ENCODE assay signal across 2 cellular contexts in the genomic region with DNA sequence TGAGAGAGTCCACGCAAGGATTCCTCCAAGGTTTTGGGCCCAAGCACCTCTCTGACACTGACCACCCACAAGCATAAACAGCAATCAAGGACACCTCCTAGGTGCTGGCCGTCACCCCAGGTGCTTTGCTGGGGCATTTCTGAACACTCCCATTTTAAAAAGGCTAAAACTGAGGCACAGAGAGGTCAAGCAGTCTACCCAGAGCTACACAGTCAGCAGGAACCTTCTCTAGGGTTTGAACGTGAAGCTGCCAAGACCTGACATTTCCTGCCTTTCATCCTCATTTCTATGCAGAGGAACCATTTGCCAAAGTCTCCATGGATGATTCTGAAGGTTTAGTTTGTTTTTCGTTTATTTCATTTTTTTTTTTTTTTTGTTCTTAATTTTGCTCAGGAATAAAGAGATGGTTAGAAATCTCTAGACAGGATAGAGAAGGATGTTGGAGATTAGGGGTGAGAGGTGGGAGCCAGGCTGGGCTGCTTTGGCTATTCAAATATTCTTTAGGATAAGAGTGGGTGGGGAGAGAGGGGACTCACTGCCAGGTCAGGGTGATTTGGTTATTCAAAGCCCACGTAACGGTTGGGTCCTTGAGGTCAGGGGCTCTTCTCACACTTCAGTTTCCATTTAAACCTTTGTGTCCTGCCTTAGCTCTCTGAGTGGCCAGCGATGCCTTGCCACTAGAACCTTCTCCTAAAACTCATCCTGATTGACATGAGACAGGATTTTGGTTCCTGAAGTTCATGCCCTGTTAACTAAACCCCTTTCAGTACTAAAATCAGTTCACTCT.
TF ChIP-seq lines count a peak whose summit lies in the region.

No MANE protein-coding gene starts in this region.

TF ChIP-seq in GM12878, 131 proteins besides CTCF, POLR2A, EP300 and RAD21:
- TF ChIP-seq NR2F1 (conservative IDR thresholded peaks at IDR 0.05) (peak; percentile 70), EED (IDR thresholded peaks at IDR 0.05; ENCODE audit: low read depth) (no peak), ZZZ3 (IDR thresholded peaks at IDR 0.05; ENCODE audit: control insufficient read depth, insufficient read length, low read depth) (no peak), TCF12 (IDR thresholded peaks at IDR 0.05; ENCODE audit: low read depth, low read length) (no peak), HDAC2 (IDR thresholded peaks at IDR 0.05) (no peak), ZSCAN29 (IDR thresholded peaks at IDR 0.05) (no peak), SMARCA5 (IDR thresholded peaks at IDR 0.05) (0 out of 2 replicates have a peak, but pooled peaks have one; percentile 18), GATAD2B (conservative IDR thresholded peaks at IDR 0.05; ENCODE audit: low read depth) (no peak), TARDBP (IDR thresholded peaks at IDR 0.05; ENCODE audit: borderline replicate concordance) (no peak), IKZF1 (conservative IDR thresholded peaks at IDR 0.05) (no peak; the same call in 1 of the 2 replicates), SPI1 (IDR thresholded peaks at IDR 0.05; ENCODE audit: borderline replicate concordance, insufficient read depth, low read depth, low read length) (no peak), MEF2B (IDR thresholded peaks at IDR 0.05; ENCODE audit: partially characterized antibody, poor library complexity, severe bottlenecking) (no peak), FOXM1 (IDR thresholded peaks at IDR 0.05; ENCODE audit: low read depth, low read length) (no peak), PAX8 (IDR thresholded peaks at IDR 0.05) (no peak), ZNF384 (IDR thresholded peaks at IDR 0.05; ENCODE audit: borderline replicate concordance, low read depth, low read length) (no peak), JUND (IDR thresholded peaks at IDR 0.05; ENCODE audit: low read depth, low read length) (no peak)
- TF ChIP-seq, protein P1, sequence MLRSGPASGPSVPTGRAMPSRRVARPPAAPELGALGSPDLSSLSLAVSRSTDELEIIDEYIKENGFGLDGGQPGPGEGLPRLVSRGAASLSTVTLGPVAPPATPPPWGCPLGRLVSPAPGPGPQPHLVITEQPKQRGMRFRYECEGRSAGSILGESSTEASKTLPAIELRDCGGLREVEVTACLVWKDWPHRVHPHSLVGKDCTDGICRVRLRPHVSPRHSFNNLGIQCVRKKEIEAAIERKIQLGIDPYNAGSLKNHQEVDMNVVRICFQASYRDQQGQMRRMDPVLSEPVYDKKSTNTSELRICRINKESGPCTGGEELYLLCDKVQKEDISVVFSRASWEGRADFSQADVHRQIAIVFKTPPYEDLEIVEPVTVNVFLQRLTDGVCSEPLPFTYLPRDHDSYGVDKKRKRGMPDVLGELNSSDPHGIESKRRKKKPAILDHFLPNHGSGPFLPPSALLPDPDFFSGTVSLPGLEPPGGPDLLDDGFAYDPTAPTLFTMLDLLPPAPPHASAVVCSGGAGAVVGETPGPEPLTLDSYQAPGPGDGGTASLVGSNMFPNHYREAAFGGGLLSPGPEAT (IDR thresholded peaks at IDR 0.05; ENCODE audit: low read depth): 0 out of 2 replicates have a peak, but pooled peaks have one; percentile 21
- TF ChIP-seq, protein P2, sequence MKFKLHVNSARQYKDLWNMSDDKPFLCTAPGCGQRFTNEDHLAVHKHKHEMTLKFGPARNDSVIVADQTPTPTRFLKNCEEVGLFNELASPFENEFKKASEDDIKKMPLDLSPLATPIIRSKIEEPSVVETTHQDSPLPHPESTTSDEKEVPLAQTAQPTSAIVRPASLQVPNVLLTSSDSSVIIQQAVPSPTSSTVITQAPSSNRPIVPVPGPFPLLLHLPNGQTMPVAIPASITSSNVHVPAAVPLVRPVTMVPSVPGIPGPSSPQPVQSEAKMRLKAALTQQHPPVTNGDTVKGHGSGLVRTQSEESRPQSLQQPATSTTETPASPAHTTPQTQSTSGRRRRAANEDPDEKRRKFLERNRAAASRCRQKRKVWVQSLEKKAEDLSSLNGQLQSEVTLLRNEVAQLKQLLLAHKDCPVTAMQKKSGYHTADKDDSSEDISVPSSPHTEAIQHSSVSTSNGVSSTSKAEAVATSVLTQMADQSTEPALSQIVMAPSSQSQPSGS (IDR thresholded peaks at IDR 0.05; ENCODE audit: low read length): no peak
- TF ChIP-seq, protein P3, sequence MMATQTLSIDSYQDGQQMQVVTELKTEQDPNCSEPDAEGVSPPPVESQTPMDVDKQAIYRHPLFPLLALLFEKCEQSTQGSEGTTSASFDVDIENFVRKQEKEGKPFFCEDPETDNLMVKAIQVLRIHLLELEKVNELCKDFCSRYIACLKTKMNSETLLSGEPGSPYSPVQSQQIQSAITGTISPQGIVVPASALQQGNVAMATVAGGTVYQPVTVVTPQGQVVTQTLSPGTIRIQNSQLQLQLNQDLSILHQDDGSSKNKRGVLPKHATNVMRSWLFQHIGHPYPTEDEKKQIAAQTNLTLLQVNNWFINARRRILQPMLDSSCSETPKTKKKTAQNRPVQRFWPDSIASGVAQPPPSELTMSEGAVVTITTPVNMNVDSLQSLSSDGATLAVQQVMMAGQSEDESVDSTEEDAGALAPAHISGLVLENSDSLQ (IDR thresholded peaks at IDR 0.05): no peak
- TF ChIP-seq, protein P4, sequence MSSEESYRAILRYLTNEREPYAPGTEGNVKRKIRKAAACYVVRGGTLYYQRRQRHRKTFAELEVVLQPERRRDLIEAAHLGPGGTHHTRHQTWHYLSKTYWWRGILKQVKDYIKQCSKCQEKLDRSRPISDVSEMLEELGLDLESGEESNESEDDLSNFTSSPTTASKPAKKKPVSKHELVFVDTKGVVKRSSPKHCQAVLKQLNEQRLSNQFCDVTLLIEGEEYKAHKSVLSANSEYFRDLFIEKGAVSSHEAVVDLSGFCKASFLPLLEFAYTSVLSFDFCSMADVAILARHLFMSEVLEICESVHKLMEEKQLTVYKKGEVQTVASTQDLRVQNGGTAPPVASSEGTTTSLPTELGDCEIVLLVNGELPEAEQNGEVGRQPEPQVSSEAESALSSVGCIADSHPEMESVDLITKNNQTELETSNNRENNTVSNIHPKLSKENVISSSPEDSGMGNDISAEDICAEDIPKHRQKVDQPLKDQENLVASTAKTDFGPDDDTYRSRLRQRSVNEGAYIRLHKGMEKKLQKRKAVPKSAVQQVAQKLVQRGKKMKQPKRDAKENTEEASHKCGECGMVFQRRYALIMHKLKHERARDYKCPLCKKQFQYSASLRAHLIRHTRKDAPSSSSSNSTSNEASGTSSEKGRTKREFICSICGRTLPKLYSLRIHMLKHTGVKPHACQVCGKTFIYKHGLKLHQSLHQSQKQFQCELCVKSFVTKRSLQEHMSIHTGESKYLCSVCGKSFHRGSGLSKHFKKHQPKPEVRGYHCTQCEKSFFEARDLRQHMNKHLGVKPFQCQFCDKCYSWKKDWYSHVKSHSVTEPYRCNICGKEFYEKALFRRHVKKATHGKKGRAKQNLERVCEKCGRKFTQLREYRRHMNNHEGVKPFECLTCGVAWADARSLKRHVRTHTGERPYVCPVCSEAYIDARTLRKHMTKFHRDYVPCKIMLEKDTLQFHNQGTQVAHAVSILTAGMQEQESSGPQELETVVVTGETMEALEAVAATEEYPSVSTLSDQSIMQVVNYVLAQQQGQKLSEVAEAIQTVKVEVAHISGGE (CRISPR knock-in tag; IDR thresholded peaks at IDR 0.05): no peak

TF ChIP-seq in HEK293T, 16 proteins besides CTCF, POLR2A, EP300 and RAD21:
- TF ChIP-seq, protein P3 (IDR thresholded peaks at IDR 0.05): no peak
- TF ChIP-seq NFRKB (IDR thresholded peaks at IDR 0.05) (no peak), ARNT (IDR thresholded peaks at IDR 0.05) (no peak), CTBP1 (IDR thresholded peaks at IDR 0.05; ENCODE audit: borderline replicate concordance) (no peak), SUZ12 (IDR thresholded peaks at IDR 0.05) (no peak), FOXM1 (IDR thresholded peaks at IDR 0.05; ENCODE audit: borderline replicate concordance) (no peak), BHLHE40 (IDR thresholded peaks at IDR 0.05; ENCODE audit: borderline replicate concordance) (no peak), FOXA1 (IDR thresholded peaks at IDR 0.05) (no peak), SP1 (IDR thresholded peaks at IDR 0.05) (no peak), L3MBTL2 (conservative IDR thresholded peaks at IDR 0.05) (no peak), FOXK2 (IDR thresholded peaks at IDR 0.05) (no peak), ZNF384 (IDR thresholded peaks at IDR 0.05) (no peak), TARDBP (IDR thresholded peaks at IDR 0.05) (no peak), ELF4 (IDR thresholded peaks at IDR 0.05) (no peak), LEF1 (IDR thresholded peaks at IDR 0.05; ENCODE audit: borderline replicate concordance) (no peak), HDGF (IDR thresholded peaks at IDR 0.05; ENCODE audit: borderline replicate concordance) (no peak)
